ENCODE assay signal across 20 cellular contexts in the genomic region with DNA sequence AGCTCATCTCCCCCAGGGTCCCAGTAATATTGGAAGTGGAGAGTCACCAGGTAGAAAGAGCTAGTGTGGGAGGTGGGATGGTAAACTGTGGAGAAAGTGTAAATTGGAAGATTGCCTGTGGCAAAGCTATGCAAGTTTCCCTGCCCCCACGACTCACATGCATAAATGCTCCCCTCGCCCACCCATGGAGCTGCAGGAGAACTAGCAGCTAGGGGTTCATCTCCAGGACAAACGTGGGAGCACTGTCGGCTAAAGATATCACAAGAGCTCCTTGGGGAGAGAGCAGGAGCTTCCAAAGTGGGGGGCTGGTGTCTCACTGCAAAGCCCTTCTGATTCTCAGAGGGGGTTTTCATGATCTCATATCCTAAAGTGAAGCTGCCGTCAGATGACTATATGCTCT.
"Had no signal": no experiment of that assay in that cellular context is flagged by ENCODE, and none has a peak within 500 bp of the region (broad histone marks: within the 10 kb centered on the region; RNA-seq: fewer than 3 reads in every experiment).

No MANE protein-coding gene starts in this region.

- DNase-seq: colonic mucosa; effector CD4-positive, alpha-beta T cell; endodermal cell; erythroblast; foreskin keratinocyte; hippocampal formation; mammary epithelial cell; mucosa of descending colon; natural killer cell; ovary; right cardiac atrium; small intestine; stimulated activated CD4-positive, alpha-beta T cell treated with anti-CD3 and anti-CD28 coated beads, Interleukin-12 subunit alpha, Interleukin-12 subunit beta, amount 100 ng/mL, for 4 hours; stimulated activated naive CD4-positive, alpha-beta T cell; thyroid gland had no signal

- H3K4me3 Mint-ChIP-seq: endodermal cell, natural killer cell, neural progenitor cell, type B pancreatic cell had no signal

- H3K4me1 ChIP-seq: colonic mucosa, foreskin keratinocyte, thyroid gland had no signal

- H3K9me3 Mint-ChIP-seq: natural killer cell, neural progenitor cell, type B pancreatic cell had no signal

- H3K36me3 ChIP-seq: colonic mucosa, heart left ventricle, neural progenitor cell, ovary, suprapubic skin, thyroid gland had no signal

- H3K4me1 Mint-ChIP-seq: neural progenitor cell had no signal

- H3K27ac ChIP-seq: colonic mucosa, foreskin keratinocyte, heart left ventricle, neural progenitor cell, ovary, suprapubic skin, thyroid gland had no signal

- H3K27ac Mint-ChIP-seq: endodermal cell, natural killer cell, neural progenitor cell, type B pancreatic cell had no signal

- H3K9ac ChIP-seq: neural progenitor cell had no signal

- H3K27me3 ChIP-seq: colonic mucosa, foreskin keratinocyte, heart left ventricle, neural progenitor cell, ovary, suprapubic skin, thyroid gland had no signal

- H3K36me3 Mint-ChIP-seq: natural killer cell, neural progenitor cell, type B pancreatic cell had no signal

- H3K4me3 ChIP-seq: colonic mucosa, heart left ventricle, mucosa of descending colon, neural progenitor cell, ovary, suprapubic skin, thyroid gland had no signal

- H3K9me3 ChIP-seq: colonic mucosa, mucosa of descending colon, ovary, suprapubic skin, thyroid gland had no signal

- ATAC-seq: foreskin keratinocyte, heart left ventricle, left lobe of liver, mucosa of descending colon, natural killer cell, right cardiac atrium had no signal

- H3K4me2 ChIP-seq: neural progenitor cell had no signal
